In the genomic region with DNA sequence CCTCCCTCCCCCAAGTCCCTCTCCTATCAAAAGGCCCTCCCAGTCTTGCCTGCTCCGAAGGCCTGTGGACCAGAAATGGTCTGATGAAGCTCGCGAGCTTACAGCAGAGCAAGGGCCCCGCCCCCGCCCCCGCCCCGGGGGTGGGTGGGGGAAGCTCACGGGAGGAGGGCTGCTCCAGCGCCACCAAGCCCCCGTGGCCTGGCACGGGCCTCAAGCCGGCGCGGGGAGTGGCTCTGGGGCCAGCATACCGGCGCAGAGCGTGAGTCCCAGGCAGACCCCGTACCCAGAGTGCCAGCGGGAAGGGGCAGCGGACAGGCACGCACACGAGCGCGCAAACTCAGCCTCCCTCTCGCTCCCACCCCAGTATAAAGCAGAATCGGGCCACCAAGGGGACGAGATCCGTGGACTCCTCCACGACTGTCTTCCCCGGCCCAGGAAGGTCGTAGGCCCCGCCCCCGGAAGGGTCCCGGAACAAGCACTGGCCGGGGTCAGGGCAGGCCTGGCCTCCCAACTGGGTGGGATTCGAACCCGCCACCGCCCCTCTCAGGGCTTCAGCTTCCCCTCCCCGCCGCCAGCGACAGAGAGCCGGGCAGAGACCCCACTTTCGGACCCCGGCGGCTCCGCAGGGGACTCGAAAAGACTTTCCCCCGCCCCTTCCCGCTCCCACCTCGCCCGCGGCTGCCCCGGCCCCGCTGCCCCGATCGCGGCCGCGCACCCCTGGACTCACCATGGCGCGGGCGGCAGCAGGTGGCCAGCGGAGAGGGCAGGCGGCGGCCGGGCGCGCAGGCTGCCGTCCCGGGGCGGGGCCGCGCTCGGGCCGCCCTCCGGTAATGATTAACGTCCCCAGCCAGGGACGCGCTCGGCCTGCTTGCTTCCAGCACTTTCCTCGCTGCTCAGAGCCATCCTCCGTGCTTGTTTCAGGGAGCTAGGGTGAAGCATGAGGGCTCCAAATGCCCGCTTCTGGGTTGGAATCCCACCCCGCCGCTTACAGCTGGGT, we compare ENCODE assay signal across 8 cellular contexts. TPM values are rescaled to one million over a fixed set of nuclear protein-coding genes. Genes with fewer than 3 reads are reported as not detected.
DNase-seq lines count a peak whose midpoint lies in the region; ATAC-seq and TF ChIP-seq lines count a peak whose summit lies in the region.

A gene (minus strand): TSS at position 762 of the 997 bp plus-strand sequence. CDS start 32 bp downstream, at position 730.

- intact Hi-C loops in cardiac septum (cut with DNase I), result loop anchor here (5.0 to 10.0 kb wide), 2 partner anchors 213 to 426 kb away; a partner anchor contains a TSS

- H3K9ac ChIP-seq in HUES6 (ENCODE audit: low read length) (peak within 1 kb of the TSS; percentile 67), SK-N-SH (peak within 1 kb of the TSS; percentile 63; the same call in 1 of the 2 replicates)

- TF ChIP-seq RAD21 in SK-N-SH (IDR thresholded peaks at IDR 0.05; ENCODE audit: low read length), result no peak

- peaks cover 21% of the 10 kb centered on the region for H3K4me1 Mint-ChIP-seq in activated naive CD8-positive, alpha-beta T cell treated with anti-CD3 and anti-CD28 coated beads, Interleukin-2, amount 10 ng/mL, durations not matched to agents 7 days and 5 days
- peaks cover 28% of the 10 kb centered on the region for H3K4me1 Mint-ChIP-seq in type B pancreatic cell (ENCODE audit: unreplicated experiment)

- H3K27me3 ChIP-seq in HUES6 (ENCODE audit: control insufficient read depth, insufficient read depth, low read length) (no peaks in the 10 kb centered on the region), SK-N-SH (ENCODE audit: insufficient read depth) (no peaks in the 10 kb centered on the region)

- H3K36me3 ChIP-seq in HUES6 (ENCODE audit: control insufficient read depth, insufficient read depth, low read length), result peaks cover 22% of the 10 kb centered on the region
- H3K36me3 ChIP-seq in SK-N-SH (replicated peaks in 1 of 2; ENCODE audit: control insufficient read depth in 1 of 2, insufficient read depth in 2 of 2, low read length in 1 of 2), result peaks cover 7 to 23% of the 10 kb centered on the region in 2 experiments

- no peaks in the 10 kb centered on the region for H3K9me3 ChIP-seq in HUES6 (ENCODE audit: control insufficient read depth, insufficient read depth, low read depth, low read length)
- no peaks in the 10 kb centered on the region for H3K9me3 ChIP-seq in SK-N-SH

- DNase-seq in D341Med (ENCODE audit: low spot score), result peak; percentile 71
- peak; percentile 88 for DNase-seq in SK-N-SH
- DNase-seq in activated naive CD8-positive, alpha-beta T cell treated with anti-CD3 and anti-CD28 coated beads, Interleukin-2, amount 10 ng/mL, durations not matched to agents 7 days and 5 days, result peak; percentile 80
- peak; percentile 88 for DNase-seq in cardiac septum (ENCODE audit: low spot score)
- DNase-seq in pons (ENCODE audit: low spot score), result peak; percentile 45
- DNase-seq in type B pancreatic cell (ENCODE audit: extremely low spot score, unreplicated experiment), result no peak

- TF ChIP-seq CTCF in SK-N-SH (IDR thresholded peaks at IDR 0.05), result no peak
- TF ChIP-seq CTCF in type B pancreatic cell (conservative IDR thresholded peaks at IDR 0.05), result no peak

- H3K4me2 ChIP-seq in SK-N-SH, result peak within 1 kb of the TSS; percentile 89

- no peaks in the 10 kb centered on the region for H3K27me3 Mint-ChIP-seq in activated naive CD8-positive, alpha-beta T cell treated with anti-CD3 and anti-CD28 coated beads, Interleukin-2, amount 10 ng/mL, durations not matched to agents 7 days and 5 days
- H3K27me3 Mint-ChIP-seq in type B pancreatic cell, result no peaks in the 10 kb centered on the region

- H3K4me1 ChIP-seq in HUES6 (ENCODE audit: control insufficient read depth, insufficient read depth, low read length), result peaks cover 36% of the 10 kb centered on the region
- peaks cover 6 to 47% of the 10 kb centered on the region in 2 experiments; a peak in 2 of 4 replicates for H3K4me1 ChIP-seq in SK-N-SH (ENCODE audit: control insufficient read depth in 1 of 2, insufficient read depth in 2 of 2, low read depth in 1 of 2, low read length in 1 of 2)

- CTCF ChIA-PET in SK-N-SH (lab: Yijun Ruan, JAX), result interaction anchor here (0.6 to 2.8 kb wide), 9 partner anchors 12 to 427 kb away, joined by 3 to 19 read pairs (median 3); a partner anchor contains a TSS

- POLR2A ChIA-PET in SK-N-SH (lab: Yijun Ruan, JAX), result interaction anchor here (0.5 to 3.3 kb wide), 9 partner anchors 10 to 387 kb away, joined by 3 to 25 read pairs (median 4); no protein-coding TSS in a partner anchor
- POLR2A ChIA-PET in activated naive CD8-positive, alpha-beta T cell treated with anti-CD3 and anti-CD28 coated beads, Interleukin-2, amount 10 ng/mL, durations not matched to agents 7 days and 5 days (lab: Charles Lee), result no interaction called here

- no peaks in the 10 kb centered on the region for H3F3A ChIP-seq in SK-N-SH (replicated peaks; ENCODE audit: insufficient read depth)

- H3K79me2 ChIP-seq in SK-N-SH (ENCODE audit: insufficient read depth), result no peaks in the 10 kb centered on the region

- H4K20me1 ChIP-seq in SK-N-SH (ENCODE audit: insufficient read depth), result no peaks in the 10 kb centered on the region

- peak; percentile 60 for ATAC-seq in GM21367 (IDR thresholded peaks at IDR 0.05; ENCODE audit: unreplicated experiment)
- peak; percentile 85 for ATAC-seq in activated naive CD8-positive, alpha-beta T cell treated with anti-CD3 and anti-CD28 coated beads, Interleukin-2, amount 10 ng/mL, durations not matched to agents 7 days and 5 days (ENCODE audit: low read depth)

- H3K9me3 Mint-ChIP-seq in activated naive CD8-positive, alpha-beta T cell treated with anti-CD3 and anti-CD28 coated beads, Interleukin-2, amount 10 ng/mL, durations not matched to agents 7 days and 5 days, result no peaks in the 10 kb centered on the region
- H3K9me3 Mint-ChIP-seq in type B pancreatic cell, result no peaks in the 10 kb centered on the region

- H3K27ac ChIP-seq in HUES6 (ENCODE audit: low read depth, low read length), result peak within 1 kb of the TSS; percentile 25; the same call in 1 of the 2 replicates
- H3K27ac ChIP-seq in SK-N-SH (ENCODE audit: low read depth in 2 of 2, low read length in 1 of 2), result peak within 1 kb of the TSS; percentile 57 to 96; a peak in 3 of 4 replicates

- H3K27ac Mint-ChIP-seq in activated naive CD8-positive, alpha-beta T cell treated with anti-CD3 and anti-CD28 coated beads, Interleukin-2, amount 10 ng/mL, durations not matched to agents 7 days and 5 days, result peak within 1 kb of the TSS; percentile 84
- no peak within 1 kb of the TSS for H3K27ac Mint-ChIP-seq in type B pancreatic cell

- no peak for TF ChIP-seq EP300 in SK-N-SH (IDR thresholded peaks at IDR 0.05; ENCODE audit: borderline replicate concordance in 1 of 2, low read depth in 1 of 2, low read length in 1 of 2)

- H3K4me3 ChIP-seq in HUES6 (ENCODE audit: low read depth, low read length) (peak within 1 kb of the TSS; percentile 88), SK-N-SH (ENCODE audit: low read depth in 2 of 2, low read length in 1 of 2) (peak within 1 kb of the TSS; percentile 72 to 76)

- peaks cover 2% of the 10 kb centered on the region for H3K36me3 Mint-ChIP-seq in activated naive CD8-positive, alpha-beta T cell treated with anti-CD3 and anti-CD28 coated beads, Interleukin-2, amount 10 ng/mL, durations not matched to agents 7 days and 5 days
- peaks cover 19% of the 10 kb centered on the region for H3K36me3 Mint-ChIP-seq in type B pancreatic cell

- 4% methylated on average over 20 of the region's 85 CpGs for WGBS in SK-N-SH (ENCODE audit: low lambda C conversion rate)

- H2AFZ ChIP-seq in SK-N-SH (ENCODE audit: low read depth), result peak within 1 kb of the TSS; percentile 100

- no peaks in the 10 kb centered on the region for H3K9me2 ChIP-seq in SK-N-SH

- H3K4me3 Mint-ChIP-seq in activated naive CD8-positive, alpha-beta T cell treated with anti-CD3 and anti-CD28 coated beads, Interleukin-2, amount 10 ng/mL, durations not matched to agents 7 days and 5 days, result peak within 1 kb of the TSS; percentile 86
- peak within 1 kb of the TSS; percentile 85 for H3K4me3 Mint-ChIP-seq in type B pancreatic cell

TF ChIP-seq in SK-N-SH, 30 proteins besides CTCF, POLR2A, EP300 and RAD21 (continues in another document):
- TF ChIP-seq YY1 (IDR thresholded peaks at IDR 0.05; ENCODE audit: low read depth) (no peak), JUND (IDR thresholded peaks at IDR 0.05) (no peak), TAF1 (IDR thresholded peaks at IDR 0.05; ENCODE audit: borderline replicate concordance, low read depth, low read length) (peak; percentile 26; the same call in 1 of the 2 replicates), MXI1 (IDR thresholded peaks at IDR 0.05; ENCODE audit: low read depth, low read length) (peak; percentile 21; the same call in 1 of the 2 replicates), FOXM1 (IDR thresholded peaks at IDR 0.05; ENCODE audit: low read depth) (no peak), FOXJ3 (CRISPR knock-in tag; IDR thresholded peaks at IDR 0.05) (no peak), CHD2 (IDR thresholded peaks at IDR 0.05; ENCODE audit: low read length, partially characterized antibody) (peak; percentile 82)
- TF ChIP-seq, protein P1, sequence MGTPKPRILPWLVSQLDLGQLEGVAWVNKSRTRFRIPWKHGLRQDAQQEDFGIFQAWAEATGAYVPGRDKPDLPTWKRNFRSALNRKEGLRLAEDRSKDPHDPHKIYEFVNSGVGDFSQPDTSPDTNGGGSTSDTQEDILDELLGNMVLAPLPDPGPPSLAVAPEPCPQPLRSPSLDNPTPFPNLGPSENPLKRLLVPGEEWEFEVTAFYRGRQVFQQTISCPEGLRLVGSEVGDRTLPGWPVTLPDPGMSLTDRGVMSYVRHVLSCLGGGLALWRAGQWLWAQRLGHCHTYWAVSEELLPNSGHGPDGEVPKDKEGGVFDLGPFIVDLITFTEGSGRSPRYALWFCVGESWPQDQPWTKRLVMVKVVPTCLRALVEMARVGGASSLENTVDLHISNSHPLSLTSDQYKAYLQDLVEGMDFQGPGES (IDR thresholded peaks at IDR 0.05; ENCODE audit: low read depth, low read length), result no peak
- TF ChIP-seq, protein P2, sequence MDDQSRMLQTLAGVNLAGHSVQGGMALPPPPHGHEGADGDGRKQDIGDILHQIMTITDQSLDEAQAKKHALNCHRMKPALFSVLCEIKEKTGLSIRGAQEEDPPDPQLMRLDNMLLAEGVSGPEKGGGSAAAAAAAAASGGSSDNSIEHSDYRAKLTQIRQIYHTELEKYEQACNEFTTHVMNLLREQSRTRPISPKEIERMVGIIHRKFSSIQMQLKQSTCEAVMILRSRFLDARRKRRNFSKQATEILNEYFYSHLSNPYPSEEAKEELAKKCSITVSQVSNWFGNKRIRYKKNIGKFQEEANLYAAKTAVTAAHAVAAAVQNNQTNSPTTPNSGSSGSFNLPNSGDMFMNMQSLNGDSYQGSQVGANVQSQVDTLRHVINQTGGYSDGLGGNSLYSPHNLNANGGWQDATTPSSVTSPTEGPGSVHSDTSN (IDR thresholded peaks at IDR 0.05), result peak; percentile 58

RNA-seq across cellular contexts. Expression of the gene that starts here (rescaled TPM):
- polyA plus RNA-seq in SK-N-SH (2012; rRNA removed), result 95.9 and 112 TPM in 2 replicates
- polyA plus RNA-seq in SK-N-SH (2012; cell fraction: cytosol; rRNA removed), result 90.1 and 107 TPM in 2 replicates
- 30.8 and 34.7 TPM in 2 replicates for polyA plus RNA-seq in SK-N-SH (2012; cell fraction: nucleus; rRNA removed)
- 10 to 100 TPM; 23.5 to 27.7 TPM for total RNA-seq in activated naive CD8-positive, alpha-beta T cell treated with anti-CD3 and anti-CD28 coated beads, Interleukin-2, amount 10 ng/mL, durations not matched to agents 7 days and 5 days
- 121 TPM for total RNA-seq in cardiac septum
- total RNA-seq in type B pancreatic cell (ENCODE audit: low replicate concordance), result 84.1 and 102 TPM in 2 replicates
